27 cellular contexts compared by ENCODE assay signal in the genomic region with DNA sequence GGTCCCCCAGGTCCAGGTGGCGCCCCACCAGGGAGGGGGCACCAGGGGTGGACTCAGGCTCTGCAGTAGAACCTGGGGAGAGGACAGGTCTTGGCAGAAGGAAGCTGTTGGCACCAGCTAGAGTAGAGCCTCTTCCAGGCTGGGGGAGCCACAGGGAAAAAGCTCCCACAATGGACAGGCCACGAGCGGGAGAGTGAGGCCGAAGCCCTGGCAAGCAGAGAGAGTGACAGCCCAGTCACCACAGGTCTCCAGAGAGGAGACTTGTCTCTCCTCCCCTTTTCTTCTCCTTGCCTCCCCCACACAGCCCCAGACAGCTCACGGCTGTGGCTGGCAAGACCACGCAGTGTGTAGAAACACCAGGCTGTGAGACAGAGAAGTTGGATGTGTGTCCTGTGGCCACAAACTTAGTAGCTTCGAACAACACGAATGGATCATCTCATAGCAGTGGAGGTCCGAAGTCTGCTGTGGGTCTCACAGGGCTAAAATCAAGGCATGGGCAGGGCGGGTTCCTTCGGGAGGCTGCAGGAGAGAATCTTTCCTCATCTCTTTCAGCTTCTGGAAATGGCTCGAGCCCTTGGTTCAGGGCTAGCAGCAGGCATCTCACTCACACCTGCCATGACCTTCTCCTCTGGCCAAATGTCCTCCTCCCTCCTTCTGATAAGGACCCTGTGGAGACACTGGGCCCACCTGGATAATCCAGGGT. TPM values are rescaled to one million over a fixed set of nuclear protein-coding genes. Genes with fewer than 3 reads are reported as not detected.
"Had no signal": no experiment of that assay in that cellular context is flagged by ENCODE, and none has a peak within 500 bp of the region (broad histone marks: within the 10 kb centered on the region; RNA-seq: fewer than 3 reads in every experiment).

No MANE protein-coding gene starts in this region.

- H3K4me3 Mint-ChIP-seq: activated T-helper 1 cell treated with anti-CD3 and anti-CD28 coated beads, Interleukin-12 subunit alpha, Interleukin-12 subunit beta, Interleukin-2, Interleukin-4 antibody, amounts not matched to agents 30 ng/mL and 10 ng/mL and 1 ng/mL, durations not matched to agents 14 hours and 24 hours and 36 hours; brain; dendritic cell treated with granulocyte-macrophage colony-stimulating factor and Interleukin-4, amounts not matched to agents 40 ng/mL and 50 ng/mL, for 4 days; neural progenitor cell; stimulated activated memory B cell treated with anti-CD40 and anti-IgM and Interleukin-4, amounts not matched to agents 10 μg/mL and 1 μg/mL and 100 μg/mL, for 72 hours; WTC11 had no signal

- H3K27me3 ChIP-seq: neural progenitor cell, ovary, uterus had no signal

- H3K27ac Mint-ChIP-seq: activated T-helper 1 cell treated with anti-CD3 and anti-CD28 coated beads, Interleukin-12 subunit alpha, Interleukin-12 subunit beta, Interleukin-2, Interleukin-4 antibody, amounts not matched to agents 30 ng/mL and 10 ng/mL and 1 ng/mL, durations not matched to agents 14 hours and 24 hours and 36 hours; brain; dendritic cell treated with granulocyte-macrophage colony-stimulating factor and Interleukin-4, amounts not matched to agents 40 ng/mL and 50 ng/mL, for 4 days; naive B cell; neural progenitor cell; stimulated activated memory B cell treated with anti-CD40 and anti-IgM and Interleukin-4, amounts not matched to agents 10 μg/mL and 1 μg/mL and 100 μg/mL, for 72 hours; WTC11 had no signal

- H3K4me1 ChIP-seq: lower lobe of right lung, psoas muscle, transverse colon, uterus had no signal

- ATAC-seq: lower lobe of right lung; psoas muscle; right cardiac atrium; stimulated activated memory B cell treated with anti-CD40 and anti-IgM and Interleukin-4, amounts not matched to agents 10 μg/mL and 1 μg/mL and 100 μg/mL, for 72 hours; WTC11 had no signal

- H3K36me3 Mint-ChIP-seq: brain; stimulated activated memory B cell treated with anti-CD40 and anti-IgM and Interleukin-4, amounts not matched to agents 10 μg/mL and 1 μg/mL and 100 μg/mL, for 72 hours had no signal

- H3K36me3 ChIP-seq: lower lobe of right lung, neural progenitor cell, ovary, transverse colon, uterus had no signal

- H3K4me1 Mint-ChIP-seq: stimulated activated memory B cell treated with anti-CD40 and anti-IgM and Interleukin-4, amounts not matched to agents 10 μg/mL and 1 μg/mL and 100 μg/mL, for 72 hours had no signal

- H3K4me3 ChIP-seq: lower lobe of right lung, neural progenitor cell, ovary, psoas muscle, skin epidermis, transverse colon, uterus had no signal

- DNase-seq: activated gamma-delta T cell; activated naive CD4-positive, alpha-beta T cell treated with anti-CD3 and anti-CD28 coated beads, Interleukin-2, amount 50 U/mL, for 16 hours; caudate nucleus; effector CD4-positive, alpha-beta T cell; foreskin melanocyte; kidney; lower lobe of right lung; naive B cell; ovary; psoas muscle; right cardiac atrium; stimulated activated CD4-positive, alpha-beta T cell treated with anti-CD3 and anti-CD28 coated beads, Interleukin-1b, Interleukin-23, amount 100 ng/mL, for 48 hours; T-helper 1 cell; T-helper 9 cell; transverse colon; uterus had no signal

- H3K27ac ChIP-seq: lower lobe of right lung, neural progenitor cell, ovary, psoas muscle, skin epidermis, transverse colon, uterus had no signal

- H3K9me3 Mint-ChIP-seq: stimulated activated memory B cell treated with anti-CD40 and anti-IgM and Interleukin-4, amounts not matched to agents 10 μg/mL and 1 μg/mL and 100 μg/mL, for 72 hours had no signal

- H3K9me3 ChIP-seq: lower lobe of right lung, ovary, psoas muscle, transverse colon, uterus had no signal

RNA-seq across cellular contexts. Expression of a gene that starts 3.3 kb away (rescaled TPM):
- total RNA-seq: activated T-helper 1 cell treated with anti-CD3 and anti-CD28 coated beads, Interleukin-12 subunit alpha, Interleukin-12 subunit beta, Interleukin-2, Interleukin-4 antibody, amounts not matched to agents 30 ng/mL and 10 ng/mL and 1 ng/mL, durations not matched to agents 14 hours and 24 hours and 36 hours; aorta; kidney; lower lobe of right lung; mesenteric fat pad; mucosa of gallbladder; ovary; psoas muscle; right cardiac atrium; temporal lobe; transverse colon; uterus; WTC11 had no signal

RNA-seq across cellular contexts. Expression of a gene that starts 4.9 kb away (rescaled TPM):
- total RNA-seq: activated T-helper 1 cell treated with anti-CD3 and anti-CD28 coated beads, Interleukin-12 subunit alpha, Interleukin-12 subunit beta, Interleukin-2, Interleukin-4 antibody, amounts not matched to agents 30 ng/mL and 10 ng/mL and 1 ng/mL, durations not matched to agents 14 hours and 24 hours and 36 hours; aorta; kidney; lower lobe of right lung; mesenteric fat pad; mucosa of gallbladder; ovary; psoas muscle; right cardiac atrium; temporal lobe; transverse colon; uterus; WTC11 had no signal

RNA-seq across cellular contexts. Expression of a gene that starts 6.6 kb away (rescaled TPM):
- total RNA-seq: activated T-helper 1 cell treated with anti-CD3 and anti-CD28 coated beads, Interleukin-12 subunit alpha, Interleukin-12 subunit beta, Interleukin-2, Interleukin-4 antibody, amounts not matched to agents 30 ng/mL and 10 ng/mL and 1 ng/mL, durations not matched to agents 14 hours and 24 hours and 36 hours; aorta; kidney; lower lobe of right lung; mesenteric fat pad; mucosa of gallbladder; ovary; psoas muscle; right cardiac atrium; temporal lobe; transverse colon; uterus; WTC11 had no signal

RNA-seq across cellular contexts. Expression of a gene that starts 14.0 kb away (rescaled TPM):
- total RNA-seq: activated T-helper 1 cell treated with anti-CD3 and anti-CD28 coated beads, Interleukin-12 subunit alpha, Interleukin-12 subunit beta, Interleukin-2, Interleukin-4 antibody, amounts not matched to agents 30 ng/mL and 10 ng/mL and 1 ng/mL, durations not matched to agents 14 hours and 24 hours and 36 hours; aorta; kidney; lower lobe of right lung; mesenteric fat pad; mucosa of gallbladder; ovary; psoas muscle; right cardiac atrium; temporal lobe; transverse colon; uterus; WTC11 had no signal

RNA-seq across cellular contexts. Expression of a gene that starts 15.6 kb away (rescaled TPM):
- total RNA-seq: activated T-helper 1 cell treated with anti-CD3 and anti-CD28 coated beads, Interleukin-12 subunit alpha, Interleukin-12 subunit beta, Interleukin-2, Interleukin-4 antibody, amounts not matched to agents 30 ng/mL and 10 ng/mL and 1 ng/mL, durations not matched to agents 14 hours and 24 hours and 36 hours; aorta; kidney; lower lobe of right lung; mesenteric fat pad; mucosa of gallbladder; ovary; psoas muscle; right cardiac atrium; temporal lobe; transverse colon; uterus; WTC11 had no signal
